In the genomic region with DNA sequence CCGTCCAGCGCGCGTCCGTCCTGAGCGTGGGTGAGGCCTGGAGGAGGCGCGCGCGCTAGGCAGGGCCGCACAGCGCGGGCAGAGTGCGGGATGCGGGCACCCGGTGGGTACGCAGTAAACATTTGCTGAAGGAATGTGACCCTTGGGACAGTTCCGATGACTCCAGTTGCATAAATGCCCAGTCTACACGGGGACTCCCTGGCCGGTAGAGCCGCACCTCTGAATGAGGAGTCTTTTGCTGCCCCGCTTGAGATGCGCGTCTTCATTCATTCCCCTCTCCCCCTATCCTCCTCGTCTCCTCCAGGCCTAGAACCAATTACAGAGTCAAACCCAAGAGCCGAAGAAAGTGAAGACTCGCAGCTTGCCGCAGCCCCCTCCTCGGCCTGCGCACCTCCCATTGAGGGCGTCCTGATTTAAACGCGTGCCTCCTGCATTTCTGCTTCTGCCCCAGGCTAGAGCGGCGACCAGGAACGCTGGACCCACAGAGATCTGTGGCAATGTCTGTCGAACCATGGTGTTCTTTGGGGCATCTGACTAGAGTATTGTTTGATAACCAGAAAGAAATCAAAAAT, we compare ENCODE assay signal across 1 cellular context.
A peak's percentile ranks its signal among the peaks of the same experiment; 100 is the strongest.
TF ChIP-seq lines count a peak whose summit lies in the region.

No MANE protein-coding gene starts in this region.

TF ChIP-seq in HepG2, 621 proteins besides CTCF, POLR2A, EP300 and RAD21 (continued from another document):
- TF ChIP-seq, protein P1, sequence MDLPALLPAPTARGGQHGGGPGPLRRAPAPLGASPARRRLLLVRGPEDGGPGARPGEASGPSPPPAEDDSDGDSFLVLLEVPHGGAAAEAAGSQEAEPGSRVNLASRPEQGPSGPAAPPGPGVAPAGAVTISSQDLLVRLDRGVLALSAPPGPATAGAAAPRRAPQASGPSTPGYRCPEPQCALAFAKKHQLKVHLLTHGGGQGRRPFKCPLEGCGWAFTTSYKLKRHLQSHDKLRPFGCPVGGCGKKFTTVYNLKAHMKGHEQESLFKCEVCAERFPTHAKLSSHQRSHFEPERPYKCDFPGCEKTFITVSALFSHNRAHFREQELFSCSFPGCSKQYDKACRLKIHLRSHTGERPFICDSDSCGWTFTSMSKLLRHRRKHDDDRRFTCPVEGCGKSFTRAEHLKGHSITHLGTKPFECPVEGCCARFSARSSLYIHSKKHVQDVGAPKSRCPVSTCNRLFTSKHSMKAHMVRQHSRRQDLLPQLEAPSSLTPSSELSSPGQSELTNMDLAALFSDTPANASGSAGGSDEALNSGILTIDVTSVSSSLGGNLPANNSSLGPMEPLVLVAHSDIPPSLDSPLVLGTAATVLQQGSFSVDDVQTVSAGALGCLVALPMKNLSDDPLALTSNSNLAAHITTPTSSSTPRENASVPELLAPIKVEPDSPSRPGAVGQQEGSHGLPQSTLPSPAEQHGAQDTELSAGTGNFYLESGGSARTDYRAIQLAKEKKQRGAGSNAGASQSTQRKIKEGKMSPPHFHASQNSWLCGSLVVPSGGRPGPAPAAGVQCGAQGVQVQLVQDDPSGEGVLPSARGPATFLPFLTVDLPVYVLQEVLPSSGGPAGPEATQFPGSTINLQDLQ (CRISPR knock-in tag; IDR thresholded peaks at IDR 0.05), result no peak
- TF ChIP-seq, protein P2, sequence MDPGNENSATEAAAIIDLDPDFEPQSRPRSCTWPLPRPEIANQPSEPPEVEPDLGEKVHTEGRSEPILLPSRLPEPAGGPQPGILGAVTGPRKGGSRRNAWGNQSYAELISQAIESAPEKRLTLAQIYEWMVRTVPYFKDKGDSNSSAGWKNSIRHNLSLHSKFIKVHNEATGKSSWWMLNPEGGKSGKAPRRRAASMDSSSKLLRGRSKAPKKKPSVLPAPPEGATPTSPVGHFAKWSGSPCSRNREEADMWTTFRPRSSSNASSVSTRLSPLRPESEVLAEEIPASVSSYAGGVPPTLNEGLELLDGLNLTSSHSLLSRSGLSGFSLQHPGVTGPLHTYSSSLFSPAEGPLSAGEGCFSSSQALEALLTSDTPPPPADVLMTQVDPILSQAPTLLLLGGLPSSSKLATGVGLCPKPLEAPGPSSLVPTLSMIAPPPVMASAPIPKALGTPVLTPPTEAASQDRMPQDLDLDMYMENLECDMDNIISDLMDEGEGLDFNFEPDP (CRISPR knock-in tag; conservative IDR thresholded peaks at IDR 0.05), result no peak
- no peak for TF ChIP-seq ZNF775 (CRISPR knock-in tag; IDR thresholded peaks at IDR 0.05; ENCODE audit: borderline replicate concordance)
- TF ChIP-seq ZNF207 (IDR thresholded peaks at IDR 0.05; ENCODE audit: borderline replicate concordance), result no peak
- no peak for TF ChIP-seq MYNN (CRISPR knock-in tag; IDR thresholded peaks at IDR 0.05; ENCODE audit: low read depth)
- TF ChIP-seq JUNB (CRISPR knock-in tag; IDR thresholded peaks at IDR 0.05; ENCODE audit: borderline replicate concordance), result no peak
- TF ChIP-seq ZNF160 (CRISPR knock-in tag; IDR thresholded peaks at IDR 0.05), result 0 out of 2 replicates have a peak, but pooled peaks have one; percentile 37
- TF ChIP-seq ZFY (CRISPR knock-in tag; IDR thresholded peaks at IDR 0.05), result no peak; the same call in 1 of the 2 replicates
- TF ChIP-seq, protein P3, sequence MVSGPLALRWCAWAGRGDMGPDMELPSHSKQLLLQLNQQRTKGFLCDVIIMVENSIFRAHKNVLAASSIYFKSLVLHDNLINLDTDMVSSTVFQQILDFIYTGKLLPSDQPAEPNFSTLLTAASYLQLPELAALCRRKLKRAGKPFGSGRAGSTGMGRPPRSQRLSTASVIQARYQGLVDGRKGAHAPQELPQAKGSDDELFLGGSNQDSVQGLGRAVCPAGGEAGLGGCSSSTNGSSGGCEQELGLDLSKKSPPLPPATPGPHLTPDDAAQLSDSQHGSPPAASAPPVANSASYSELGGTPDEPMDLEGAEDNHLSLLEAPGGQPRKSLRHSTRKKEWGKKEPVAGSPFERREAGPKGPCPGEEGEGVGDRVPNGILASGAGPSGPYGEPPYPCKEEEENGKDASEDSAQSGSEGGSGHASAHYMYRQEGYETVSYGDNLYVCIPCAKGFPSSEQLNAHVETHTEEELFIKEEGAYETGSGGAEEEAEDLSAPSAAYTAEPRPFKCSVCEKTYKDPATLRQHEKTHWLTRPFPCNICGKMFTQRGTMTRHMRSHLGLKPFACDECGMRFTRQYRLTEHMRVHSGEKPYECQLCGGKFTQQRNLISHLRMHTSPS (CRISPR knock-in tag; IDR thresholded peaks at IDR 0.05; ENCODE audit: low read depth), result peak; percentile 70; the same call in 1 of the 2 replicates
- no peak for TF ChIP-seq ZNF7 (CRISPR knock-in tag; IDR thresholded peaks at IDR 0.05)
- TF ChIP-seq DNMT1 (CRISPR knock-in tag; IDR thresholded peaks at IDR 0.05), result no peak
- no peak for TF ChIP-seq ZNF720 (CRISPR knock-in tag; IDR thresholded peaks at IDR 0.05)
- TF ChIP-seq SMYD3 (CRISPR knock-in tag; IDR thresholded peaks at IDR 0.05), result no peak
- no peak for TF ChIP-seq NR2F2 (IDR thresholded peaks at IDR 0.05; ENCODE audit: borderline replicate concordance, low read depth)
- TF ChIP-seq JUND (CRISPR knock-in tag; IDR thresholded peaks at IDR 0.05), result no peak
- TF ChIP-seq ZNF432 (CRISPR knock-in tag; IDR thresholded peaks at IDR 0.05; ENCODE audit: borderline replicate concordance), result no peak
- no peak for TF ChIP-seq SNAI1 (CRISPR knock-in tag; IDR thresholded peaks at IDR 0.05; ENCODE audit: borderline replicate concordance)
- TF ChIP-seq, protein P4, sequence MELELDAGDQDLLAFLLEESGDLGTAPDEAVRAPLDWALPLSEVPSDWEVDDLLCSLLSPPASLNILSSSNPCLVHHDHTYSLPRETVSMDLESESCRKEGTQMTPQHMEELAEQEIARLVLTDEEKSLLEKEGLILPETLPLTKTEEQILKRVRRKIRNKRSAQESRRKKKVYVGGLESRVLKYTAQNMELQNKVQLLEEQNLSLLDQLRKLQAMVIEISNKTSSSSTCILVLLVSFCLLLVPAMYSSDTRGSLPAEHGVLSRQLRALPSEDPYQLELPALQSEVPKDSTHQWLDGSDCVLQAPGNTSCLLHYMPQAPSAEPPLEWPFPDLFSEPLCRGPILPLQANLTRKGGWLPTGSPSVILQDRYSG (CRISPR knock-in tag; IDR thresholded peaks at IDR 0.05), result no peak
- TF ChIP-seq MED13 (CRISPR knock-in tag; IDR thresholded peaks at IDR 0.05), result 0 out of 2 replicates have a peak, but pooled peaks have one; percentile 35
- TF ChIP-seq PITX1 (CRISPR knock-in tag; IDR thresholded peaks at IDR 0.05), result no peak
- TF ChIP-seq ZNF24 (IDR thresholded peaks at IDR 0.05), result no peak
- TF ChIP-seq EZH2 (conservative IDR thresholded peaks at IDR 0.05; ENCODE audit: low read depth, low read length), result no peak
- TF ChIP-seq BCL6 (CRISPR knock-in tag; IDR thresholded peaks at IDR 0.05), result no peak
- TF ChIP-seq, protein P5, sequence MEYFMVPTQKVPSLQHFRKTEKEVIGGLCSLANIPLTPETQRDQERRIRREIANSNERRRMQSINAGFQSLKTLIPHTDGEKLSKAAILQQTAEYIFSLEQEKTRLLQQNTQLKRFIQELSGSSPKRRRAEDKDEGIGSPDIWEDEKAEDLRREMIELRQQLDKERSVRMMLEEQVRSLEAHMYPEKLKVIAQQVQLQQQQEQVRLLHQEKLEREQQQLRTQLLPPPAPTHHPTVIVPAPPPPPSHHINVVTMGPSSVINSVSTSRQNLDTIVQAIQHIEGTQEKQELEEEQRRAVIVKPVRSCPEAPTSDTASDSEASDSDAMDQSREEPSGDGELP (IDR thresholded peaks at IDR 0.05; ENCODE audit: borderline replicate concordance, low read depth), result no peak
- no peak for TF ChIP-seq NCOA5 (CRISPR knock-in tag; IDR thresholded peaks at IDR 0.05)
- TF ChIP-seq, protein P6, sequence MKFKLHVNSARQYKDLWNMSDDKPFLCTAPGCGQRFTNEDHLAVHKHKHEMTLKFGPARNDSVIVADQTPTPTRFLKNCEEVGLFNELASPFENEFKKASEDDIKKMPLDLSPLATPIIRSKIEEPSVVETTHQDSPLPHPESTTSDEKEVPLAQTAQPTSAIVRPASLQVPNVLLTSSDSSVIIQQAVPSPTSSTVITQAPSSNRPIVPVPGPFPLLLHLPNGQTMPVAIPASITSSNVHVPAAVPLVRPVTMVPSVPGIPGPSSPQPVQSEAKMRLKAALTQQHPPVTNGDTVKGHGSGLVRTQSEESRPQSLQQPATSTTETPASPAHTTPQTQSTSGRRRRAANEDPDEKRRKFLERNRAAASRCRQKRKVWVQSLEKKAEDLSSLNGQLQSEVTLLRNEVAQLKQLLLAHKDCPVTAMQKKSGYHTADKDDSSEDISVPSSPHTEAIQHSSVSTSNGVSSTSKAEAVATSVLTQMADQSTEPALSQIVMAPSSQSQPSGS (CRISPR knock-in tag; IDR thresholded peaks at IDR 0.05), result no peak
- no peak for TF ChIP-seq ZMAT3 (CRISPR knock-in tag; conservative IDR thresholded peaks at IDR 0.05)
- no peak for TF ChIP-seq RBM39 (IDR thresholded peaks at IDR 0.05; ENCODE audit: low read depth, low read length, poor library complexity, severe bottlenecking)
- no peak for TF ChIP-seq ZFP62 (CRISPR knock-in tag; IDR thresholded peaks at IDR 0.05)
- TF ChIP-seq SRY (CRISPR knock-in tag; IDR thresholded peaks at IDR 0.05), result peak; percentile 12; the same call in 1 of the 2 replicates
- TF ChIP-seq, protein P7, sequence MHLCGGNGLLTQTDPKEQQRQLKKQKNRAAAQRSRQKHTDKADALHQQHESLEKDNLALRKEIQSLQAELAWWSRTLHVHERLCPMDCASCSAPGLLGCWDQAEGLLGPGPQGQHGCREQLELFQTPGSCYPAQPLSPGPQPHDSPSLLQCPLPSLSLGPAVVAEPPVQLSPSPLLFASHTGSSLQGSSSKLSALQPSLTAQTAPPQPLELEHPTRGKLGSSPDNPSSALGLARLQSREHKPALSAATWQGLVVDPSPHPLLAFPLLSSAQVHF (CRISPR knock-in tag; IDR thresholded peaks at IDR 0.05), result no peak
- TF ChIP-seq ZSCAN31 (CRISPR knock-in tag; IDR thresholded peaks at IDR 0.05; ENCODE audit: low read depth), result peak; percentile 27; the same call in 1 of the 2 replicates
- TF ChIP-seq, protein P8, sequence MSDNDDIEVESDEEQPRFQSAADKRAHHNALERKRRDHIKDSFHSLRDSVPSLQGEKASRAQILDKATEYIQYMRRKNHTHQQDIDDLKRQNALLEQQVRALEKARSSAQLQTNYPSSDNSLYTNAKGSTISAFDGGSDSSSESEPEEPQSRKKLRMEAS (IDR thresholded peaks at IDR 0.05), result no peak
- TF ChIP-seq CENPT (CRISPR knock-in tag; IDR thresholded peaks at IDR 0.05; ENCODE audit: low read depth), result no peak
- TF ChIP-seq SSRP1 (CRISPR knock-in tag; IDR thresholded peaks at IDR 0.05), result no peak
- TF ChIP-seq KDM3A (CRISPR knock-in tag; IDR thresholded peaks at IDR 0.05; ENCODE audit: low read depth), result no peak
